In genomic region chr7:134429481-134429880, GRCh38 we compare ENCODE assay signal across 18 cellular contexts. TPM values are rescaled to one million over a fixed set of nuclear protein-coding genes. Genes with fewer than 3 reads are reported as not detected.
A peak's percentile ranks its signal among the peaks of the same experiment; 100 is the strongest.
DNase-seq lines count a peak whose midpoint lies in the region; FAIRE-seq and TF ChIP-seq lines count a peak whose summit lies in the region.
"Had no signal": no experiment of that assay in that cellular context is flagged by ENCODE, and none has a peak within 500 bp of the region (broad histone marks: within the 10 kb centered on the region; RNA-seq: fewer than 3 reads in every experiment).

No MANE protein-coding gene starts in this region.

- H2BK20ac ChIP-seq in H1 (ENCODE audit: low read length), result no peak overlapping the region

- H4K20me1 ChIP-seq in Karpas-422 (ENCODE audit: insufficient read depth, low read depth, low read length) (no peaks in the 10 kb centered on the region), OCI-LY3 (ENCODE audit: insufficient read depth, low read length) (no peaks in the 10 kb centered on the region), H1 (replicated peaks in 1 of 2; ENCODE audit: control insufficient read depth in 1 of 2, insufficient read depth in 2 of 2, low read length in 2 of 2) (no peaks in the 10 kb centered on the region), osteoblast (ENCODE audit: insufficient read depth, low read length) (no peaks in the 10 kb centered on the region)

- H2AFZ ChIP-seq in Karpas-422 (ENCODE audit: low read length) (0 out of 2 replicates have a peak overlapping the region, but pooled peaks have one; percentile 9), OCI-LY3 (ENCODE audit: low read depth, low read length) (no peak overlapping the region), H1 (ENCODE audit: low read length) (no peak overlapping the region), osteoblast (ENCODE audit: low read length) (no peak overlapping the region)
- H2AFZ ChIP-seq: GM23248 had no signal

- H3K23ac ChIP-seq in H1 (ENCODE audit: insufficient read length), result no peak overlapping the region

- no peak overlapping the region for H2BK5ac ChIP-seq in H1 (ENCODE audit: low read depth, low read length)

- no peak overlapping the region for H2BK15ac ChIP-seq in H1 (ENCODE audit: low read length)

- no peak for TF ChIP-seq POLR2A in H1 (IDR thresholded peaks at IDR 0.05; ENCODE audit: control extremely low read depth in 1 of 2, low read depth in 2 of 2, low read length in 2 of 2)

- no peak overlapping the region for H4K5ac ChIP-seq in H1 (ENCODE audit: insufficient read length, low read depth, low read length)

- H3K56ac ChIP-seq in H1 (replicated peaks; ENCODE audit: insufficient read length, low read depth, low read length), result no peak overlapping the region

- TF ChIP-seq RAD21 in H1 (IDR thresholded peaks at IDR 0.05 in 1 of 2, conservative IDR thresholded peaks at IDR 0.05 in 1 of 2; ENCODE audit: low read depth in 2 of 2, low read length in 2 of 2), result no peak

- H3K4me2 ChIP-seq in Karpas-422 (ENCODE audit: low read depth, low read length, poor library complexity, severe bottlenecking) (peak overlapping the region; percentile 38), OCI-LY3 (ENCODE audit: low read length) (peak overlapping the region; percentile 60), H1 (ENCODE audit: insufficient read depth in 1 of 2, low read depth in 2 of 2, low read length in 2 of 2) (no peak overlapping the region), osteoblast (ENCODE audit: insufficient read depth, low read length) (no peak overlapping the region)

- H3K27ac ChIP-seq in Karpas-422 (ENCODE audit: low read length), result no peak overlapping the region
- H3K27ac ChIP-seq in OCI-LY3 (ENCODE audit: low read length), result no peak overlapping the region
- H3K27ac ChIP-seq in H1 (ENCODE audit: low read depth, low read length), result no peak overlapping the region
- no peak overlapping the region for H3K27ac ChIP-seq in osteoblast (ENCODE audit: low read depth, low read length)
- H3K27ac ChIP-seq: C4-2B, GM23248 had no signal

- DNase-seq in Karpas-422, result peak; percentile 51
- DNase-seq in H1 (ENCODE audit: low read depth in 1 of 2, low spot score in 2 of 2), result no peak
- no peak for DNase-seq in osteoblast (ENCODE audit: insufficient read length, low spot score, missing footprints)
- no peak for DNase-seq in GM10248 (ENCODE audit: extremely low spot score)
- DNase-seq in foreskin melanocyte, result no peak
- DNase-seq: AML-193; Caco-2; CD4-positive, alpha-beta T cell; GM23248; HCEC 1CT had no signal

- CTCF ChIA-PET in H1 (lab: Charles Lee; ENCODE audit: partially characterized antibody) (interaction anchor here (0.6 to 2.2 kb wide), 13 partner anchors 8 to 120 kb away, joined by 3 to 8 read pairs (median 3); partner anchors contain the start of gene AKR1B15), GM10248 (lab: Yijun Ruan, JAX) (interaction anchor here (1.1 to 7.3 kb wide), 10 partner anchors 9 to 288 kb away, joined by 3 to 152 read pairs (median 5); partner anchors contain the start of gene AKR1B15)

- H3K79me2 ChIP-seq in Karpas-422 (ENCODE audit: low read length), result no peaks in the 10 kb centered on the region
- no peaks in the 10 kb centered on the region for H3K79me2 ChIP-seq in OCI-LY3 (ENCODE audit: low read length)
- H3K79me2 ChIP-seq in H1 (ENCODE audit: control insufficient read depth in 1 of 2, insufficient read depth in 2 of 2, low read length in 2 of 2), result no peaks in the 10 kb centered on the region
- no peaks in the 10 kb centered on the region for H3K79me2 ChIP-seq in osteoblast (ENCODE audit: insufficient read depth, low read length)

- H3K36me3 ChIP-seq in Karpas-422 (ENCODE audit: insufficient read depth, low read length) (no peaks in the 10 kb centered on the region), OCI-LY3 (replicated peaks; ENCODE audit: low read depth, low read length) (no peaks in the 10 kb centered on the region), H1 (ENCODE audit: control insufficient read depth in 2 of 4, insufficient read depth in 4 of 4, low read length in 3 of 4) (no peaks in the 10 kb centered on the region), osteoblast (ENCODE audit: insufficient read depth, low read length) (no peaks in the 10 kb centered on the region)

- H3K14ac ChIP-seq in H1 (ENCODE audit: insufficient read length), result no peak overlapping the region

- TF ChIP-seq EP300 in H1 (IDR thresholded peaks at IDR 0.05; ENCODE audit: borderline replicate concordance in 1 of 2, low read depth in 2 of 2, low read length in 2 of 2), result no peak

- TF ChIP-seq CTCF in OCI-LY3 (IDR thresholded peaks at IDR 0.05; ENCODE audit: low read depth, low read length), result no peak
- no peak for TF ChIP-seq CTCF in H1 (IDR thresholded peaks at IDR 0.05; ENCODE audit: control extremely low read depth in 1 of 3, insufficient read depth in 1 of 3, low read depth in 1 of 3, low read length in 3 of 3)
- no peak for TF ChIP-seq CTCF in osteoblast (IDR thresholded peaks at IDR 0.05; ENCODE audit: extremely low read depth, low read depth, low read length)
- no peak for TF ChIP-seq CTCF in GM10248 (IDR thresholded peaks at IDR 0.05; ENCODE audit: control extremely low read depth, extremely low read depth, low read depth, missing control alignments)

- H2BK120ac ChIP-seq in H1 (replicated peaks; ENCODE audit: low read depth, low read length), result no peak overlapping the region

- H3K23me2 ChIP-seq in H1 (ENCODE audit: low read depth, low read length), result no peaks in the 10 kb centered on the region; the same call in 1 of the 2 replicates

- H3K79me1 ChIP-seq in H1 (ENCODE audit: low read depth, low read length), result no peaks in the 10 kb centered on the region

- no peaks in the 10 kb centered on the region for H3K27me3 ChIP-seq in Karpas-422 (ENCODE audit: low read length)
- H3K27me3 ChIP-seq in OCI-LY3 (ENCODE audit: low read depth, low read length), result peaks cover 22% of the 10 kb centered on the region
- H3K27me3 ChIP-seq in H1 (replicated peaks in 1 of 4; ENCODE audit: control insufficient read depth in 3 of 4, extremely low read depth in 1 of 4, insufficient read depth in 3 of 4, low read length in 3 of 4), result no peaks in the 10 kb centered on the region; a peak in 2 of 7 replicates
- H3K27me3 ChIP-seq in osteoblast (ENCODE audit: insufficient read depth, low read length), result no peaks in the 10 kb centered on the region

- H4K91ac ChIP-seq in H1 (replicated peaks; ENCODE audit: insufficient read length, low read length), result no peak overlapping the region

- no peak overlapping the region for H3K4ac ChIP-seq in H1 (replicated peaks; ENCODE audit: insufficient read length, low read depth, low read length)

- no peak overlapping the region for H4K8ac ChIP-seq in H1 (ENCODE audit: extremely low read depth, insufficient read depth, low read length)

- H3K9me3 ChIP-seq in Karpas-422 (ENCODE audit: low read length) (no peaks in the 10 kb centered on the region), OCI-LY3 (ENCODE audit: insufficient read depth, low read length) (no peaks in the 10 kb centered on the region), H1 (ENCODE audit: insufficient read depth in 2 of 2, low read depth in 1 of 2, low read length in 1 of 2) (no peaks in the 10 kb centered on the region), osteoblast (ENCODE audit: low read depth, low read length) (no peaks in the 10 kb centered on the region)
- H3K9me3 ChIP-seq: Caco-2 had no signal

- POLR2A ChIA-PET in H1 (lab: Charles Lee; ENCODE audit: partially characterized antibody) (no interaction called here), GM10248 (lab: Yijun Ruan, JAX) (no interaction called here)

- H3K4me3 ChIP-seq in Karpas-422 (ENCODE audit: low read length) (no peak overlapping the region), OCI-LY3 (ENCODE audit: low read length) (peak overlapping the region; percentile 46), H1 (ENCODE audit: extremely low read depth in 1 of 4, insufficient read depth in 2 of 4, low read depth in 3 of 4, low read length in 4 of 4) (no peak overlapping the region), osteoblast (ENCODE audit: insufficient read depth, low read length) (no peak overlapping the region)
- H3K4me3 ChIP-seq: GM23248 had no signal

- no peak overlapping the region for H2AK5ac ChIP-seq in H1 (ENCODE audit: low read depth, low read length)

- FAIRE-seq in H1 (lab: Jason Lieb, UNC), result no peak
- FAIRE-seq: A204.1, D721Med, G401.6, GM12892, GM18507, H54 had no signal

- no peak overlapping the region for H3K18ac ChIP-seq in H1 (ENCODE audit: extremely low read depth, low read length)

- H3K9me2 ChIP-seq in Karpas-422 (replicated peaks; ENCODE audit: insufficient read depth, low read length), result no peaks in the 10 kb centered on the region

- peaks cover 27% of the 10 kb centered on the region for H3K4me1 ChIP-seq in Karpas-422 (ENCODE audit: low read length)
- H3K4me1 ChIP-seq in OCI-LY3 (ENCODE audit: low read length), result peaks cover 26% of the 10 kb centered on the region
- H3K4me1 ChIP-seq in H1 (replicated peaks in 1 of 4; ENCODE audit: control insufficient read depth in 3 of 4, insufficient read depth in 4 of 4, low read length in 3 of 4), result peaks cover 0 to 2% (median under 1%) of the 10 kb centered on the region in 4 experiments; a peak in 1 of 7 replicates
- peaks cover 11% of the 10 kb centered on the region for H3K4me1 ChIP-seq in osteoblast (ENCODE audit: insufficient read depth, low read length)

- no peak overlapping the region for H3K9ac ChIP-seq in Karpas-422 (ENCODE audit: low read length)
- no peak overlapping the region for H3K9ac ChIP-seq in OCI-LY3 (ENCODE audit: low read length)
- H3K9ac ChIP-seq in H1 (replicated peaks in 1 of 4; ENCODE audit: extremely low read depth in 1 of 4, low read depth in 3 of 4, low read length in 3 of 4), result no peak overlapping the region
- H3K9ac ChIP-seq: GM23248 had no signal

- 70% methylated on average over 6 of the region's 6 CpGs; no CpG with 5 or more reads in 1 of the 2 experiments for WGBS in H1 (ENCODE audit: extremely low coverage in 1 of 2, insufficient coverage in 1 of 2, insufficient read length in 1 of 2, insufficient replicate concordance in 2 of 2, low coverage in 1 of 2, low lambda C conversion rate in 2 of 2, missing lambda C conversion rate in 1 of 2), 2 experiments

- H2BK12ac ChIP-seq in H1 (ENCODE audit: low read depth, low read length), result no peak overlapping the region

TF ChIP-seq in H1, 55 proteins besides CTCF, POLR2A, EP300 and RAD21:
- TF ChIP-seq MAFK (IDR thresholded peaks at IDR 0.05; ENCODE audit: low read depth, low read length), result peak; percentile 87
- no peak for TF ChIP-seq HDAC6 (IDR thresholded peaks at IDR 0.05; ENCODE audit: low read depth, low read length)

RNA-seq across cellular contexts. Expression of gene AKR1B1, which starts 29.4 kb away (rescaled TPM):
- total RNA-seq in Karpas-422 (2014; rRNA removed; shearing (Covaris generic); ENCODE audit: low replicate concordance), result 58.4 and 96.2 TPM in 2 replicates
- total RNA-seq in H1 (2021; fragmentation: NEBNext Ultra II Directional; extraction: Animal tissue kit (Norgen Biotek cat#: 25700)), result 189 and 195 TPM in 2 replicates
- polyA plus RNA-seq in H1 (2011; rRNA removed), result 215 and 273 TPM in 2 replicates
- 257 TPM for polyA plus RNA-seq in H1 (2011; cell fraction: cytosol; rRNA removed)
- 214 TPM for polyA plus RNA-seq in H1 (2011; cell fraction: nucleus; rRNA removed)
- polyA plus RNA-seq in H1 (2012, experiment 1 of 2), result 196 to 244 TPM (median 233 TPM) in 4 replicates
- 315 TPM for polyA plus RNA-seq in H1 (2012, experiment 2 of 2)
- 142 TPM for polyA plus RNA-seq in H1 (2013, experiment 1 of 2)
- 141 TPM for polyA plus RNA-seq in H1 (2013, experiment 2 of 2)
- polyA minus RNA-seq in H1 (2011; rRNA and poly(A)+ RNA removed), result 152 and 157 TPM in 2 replicates
- polyA minus RNA-seq in H1 (2011; cell fraction: cytosol; rRNA and poly(A)+ RNA removed), result 57.9 TPM
- polyA minus RNA-seq in H1 (2011; cell fraction: nucleus; rRNA and poly(A)+ RNA removed), result 85.7 TPM
- 85.8 and 86.6 TPM in 2 replicates for total RNA-seq in osteoblast

Comparison
In these comparisons a context has a peak if more than half of its experiments do, and no peak if none do; other contexts are left out.
1. H3K4me2 ChIP-seq: peak in Karpas-422 (single experiment) and OCI-LY3 (single experiment); none in H1 (0 of 2) and osteoblast (single experiment).